ENCODE assay signal across 12 cellular contexts in genomic region chr3:155739154-155739553, GRCh38. TPM values are rescaled to one million over a fixed set of nuclear protein-coding genes. Genes with fewer than 3 reads are reported as not detected.
DNase-seq lines count a peak whose midpoint lies in the region; TF ChIP-seq lines count a peak whose summit lies in the region.
"Had no signal": no experiment of that assay in that cellular context is flagged by ENCODE, and none has a peak within 500 bp of the region (broad histone marks: within the 10 kb centered on the region; RNA-seq: fewer than 3 reads in every experiment).

No MANE protein-coding gene starts in this region.

- DNase-seq in NCI-H82 (lab: John Stamatoyannopoulos, UW) (peak; percentile 49), NCI-H82 treated with DMSO at 0.1 percent for 48 hours (lab: John Stamatoyannopoulos, UW; ENCODE audit: unreplicated experiment) (no peak), NB4 (ENCODE audit: low read depth) (peak; percentile 25), brain microvascular endothelial cell (no peak), transverse colon (no peak), inferior parietal cortex (ENCODE audit: extremely low spot score) (no peak), HAP-1 (ENCODE audit: low spot score in 2 of 2) (no peak)
- DNase-seq in stimulated activated CD4-positive, alpha-beta T cell treated with anti-CD3 and anti-CD28 coated beads, Interleukin-12 subunit alpha, Interleukin-12 subunit beta, amount 100 ng/mL, for 4 hours = no peak
- DNase-seq: central memory CD4-positive, alpha-beta T cell; NCI-H1694 treated with DMSO at 0.1 percent for 48 hours; Peyer's patch had no signal

- no peaks in the 10 kb centered on the region for H3K36me3 ChIP-seq in brain microvascular endothelial cell (replicated peaks)
- H3K36me3 ChIP-seq in transverse colon = no peaks in the 10 kb centered on the region
- no peaks in the 10 kb centered on the region for H3K36me3 ChIP-seq in HAP-1 (replicated peaks)
- H3K36me3 ChIP-seq: Peyer's patch, suprapubic skin had no signal

- H3K9me3 ChIP-seq in transverse colon (no peaks in the 10 kb centered on the region), HAP-1 (no peaks in the 10 kb centered on the region)
- H3K9me3 ChIP-seq: Peyer's patch, suprapubic skin had no signal

- TF ChIP-seq EP300 in transverse colon (IDR thresholded peaks at IDR 0.05; ENCODE audit: low read depth) = no peak

- in situ Hi-C loops in brain microvascular endothelial cell (cut with HindIII; ENCODE audit: low pct_ligation_motif_present, low sequenced_read_pairs) (no loop called here), transverse colon (cut with MboI; ENCODE audit: low pct_ligation_motif_present in 1 of 4, low pct_unique_long_range_greater_than_20kb in 1 of 4, low sequenced_read_pairs in 3 of 4) (no loop called here), HAP-1 (cut with MboI; ENCODE audit: low sequenced_read_pairs) (no loop called here)

- no peaks in the 10 kb centered on the region for H3K27me3 ChIP-seq in brain microvascular endothelial cell (replicated peaks)
- H3K27me3 ChIP-seq in transverse colon = peaks cover 13% of the 10 kb centered on the region
- H3K27me3 ChIP-seq in HAP-1 (ENCODE audit: low read depth) = no peaks in the 10 kb centered on the region
- H3K27me3 ChIP-seq: Peyer's patch had no signal

- H3K27ac ChIP-seq in brain microvascular endothelial cell = no peak overlapping the region
- H3K27ac ChIP-seq in transverse colon = peak overlapping the region in 3 of 4 donors; percentile 79 to 91 (median 90)
- H3K27ac ChIP-seq: suprapubic skin had no signal

- no peak for TF ChIP-seq POLR2A in NB4 (IDR thresholded peaks at IDR 0.05; ENCODE audit: extremely low read depth, insufficient read length)
- TF ChIP-seq POLR2A in transverse colon (IDR thresholded peaks at IDR 0.05) = no peak

- H3K4me3 ChIP-seq in NB4 (ENCODE audit: low read depth, low read length) = no peak overlapping the region
- no peak overlapping the region for H3K4me3 ChIP-seq in brain microvascular endothelial cell (ENCODE audit: low read depth, low read length)
- H3K4me3 ChIP-seq in transverse colon = no peak overlapping the region
- no peak overlapping the region for H3K4me3 ChIP-seq in HAP-1
- H3K4me3 ChIP-seq: suprapubic skin had no signal

- intact Hi-C loops in transverse colon (cut with DNase I; ENCODE audit: low total_unique reads) = no loop called here

- H3K4me1 ChIP-seq in transverse colon (peaks cover 0 to 24% (median 17%) of the 10 kb centered on the region in 4 donors), HAP-1 (peaks cover 12% of the 10 kb centered on the region)

- 29 to 37% methylated on average over 2 to 5 of the region's 5 CpGs for WGBS in transverse colon (ENCODE audit: low coverage in 1 of 2), 2 donors

- no peak for TF ChIP-seq CTCF in NB4 (IDR thresholded peaks at IDR 0.05; ENCODE audit: low read depth, low read length)
- peak; percentile 11 for TF ChIP-seq CTCF in brain microvascular endothelial cell (IDR thresholded peaks at IDR 0.05; ENCODE audit: low read depth, low read length, missing control alignments)
- TF ChIP-seq CTCF in transverse colon (IDR thresholded peaks at IDR 0.05) = no peak

RNA-seq across cellular contexts. Expression of gene PLCH1, which starts 5.7 kb away (rescaled TPM):
- 10 to 100 TPM in 1 of 4 donors, 1 to 10 TPM in 3; 8.2 to 33.4 (median 8.5) TPM for total RNA-seq in transverse colon

Comparison
In these comparisons a context has a peak if more than half of its experiments do, and no peak if none do; other contexts are left out.
1. DNase-seq: peak in NCI-H82 (single experiment) and NB4 (single experiment); none in NCI-H82 treated with DMSO at 0.1 percent for 48 hours (single experiment), brain microvascular endothelial cell (single experiment), transverse colon (single experiment), inferior parietal cortex (single experiment), stimulated activated CD4-positive, alpha-beta T cell treated with anti-CD3 and anti-CD28 coated beads, Interleukin-12 subunit alpha, Interleukin-12 subunit beta, amount 100 ng/mL, for 4 hours (single experiment) and HAP-1 (0 of 2).